13 cellular contexts compared by ENCODE assay signal in genomic region chr16:79839450-79839849, GRCh38.
"Had no signal": no experiment of that assay in that cellular context is flagged by ENCODE, and none has a peak within 500 bp of the region (broad histone marks: within the 10 kb centered on the region; RNA-seq: fewer than 3 reads in every experiment).

No MANE protein-coding gene starts in this region.

- H3K27me3 ChIP-seq: ascending aorta, stomach had no signal

- H3K4me1 ChIP-seq: ascending aorta had no signal

- DNase-seq: activated CD4-positive, alpha-beta T cell treated with anti-CD3 and anti-CD28 coated beads, Interleukin-2, amount 50 U/mL, for 4 hours; activated CD4-positive, CD25-positive, alpha-beta regulatory T cell treated with anti-CD3 and anti-CD28 coated beads, Interleukin-2, amount 50 U/mL, for 72 hours; activated naive CD4-positive, alpha-beta T cell treated with anti-CD3 and anti-CD28 coated beads for 36 hours; activated naive CD8-positive, alpha-beta T cell treated with anti-CD3 and anti-CD28 coated beads, Interleukin-2, amount 50 U/mL, for 24 hours; dermis blood vessel endothelial cell; effector memory CD8-positive, alpha-beta T cell; mesendoderm; stimulated activated CD4-positive, alpha-beta T cell treated with anti-CD3 and anti-CD28 coated beads, Interleukin-12 subunit alpha, Interleukin-12 subunit beta, amount 100 ng/mL, for 4 hours; stimulated activated CD4-positive, alpha-beta T cell treated with anti-CD3 and anti-CD28 coated beads, Interleukin-2, amount 100 ng/mL, for 24 hours; stomach had no signal

- H3K27ac ChIP-seq: ascending aorta had no signal

- ATAC-seq: activated naive CD8-positive, alpha-beta T cell treated with anti-CD3 and anti-CD28 coated beads, Interleukin-2, amount 50 U/mL, for 24 hours; activated T-helper 17 cell treated with anti-CD3 and anti-CD28 coated beads, Interleukin-2, amount 50 U/mL, for 72 hours; effector memory CD8-positive, alpha-beta T cell; SK-N-SH treated with all-trans-retinoic acid at 6 μM for 48 hours had no signal

- H3K36me3 ChIP-seq: ascending aorta, stomach had no signal

- H3K9me3 ChIP-seq: ascending aorta, stomach had no signal

- H3K4me3 ChIP-seq: ascending aorta, stomach had no signal
